In genomic region chr18:11849845-11850747, GRCh38 we compare ENCODE assay signal across 1 cellular context.
TF ChIP-seq lines count a peak whose summit lies in the region.

No MANE protein-coding gene starts in this region.

TF ChIP-seq in K562, 482 proteins besides CTCF, POLR2A, EP300 and RAD21 (continued from another document and continues in another):
- peak; percentile 87 for TF ChIP-seq PKNOX1 (IDR thresholded peaks at IDR 0.05)
- TF ChIP-seq, protein P1, sequence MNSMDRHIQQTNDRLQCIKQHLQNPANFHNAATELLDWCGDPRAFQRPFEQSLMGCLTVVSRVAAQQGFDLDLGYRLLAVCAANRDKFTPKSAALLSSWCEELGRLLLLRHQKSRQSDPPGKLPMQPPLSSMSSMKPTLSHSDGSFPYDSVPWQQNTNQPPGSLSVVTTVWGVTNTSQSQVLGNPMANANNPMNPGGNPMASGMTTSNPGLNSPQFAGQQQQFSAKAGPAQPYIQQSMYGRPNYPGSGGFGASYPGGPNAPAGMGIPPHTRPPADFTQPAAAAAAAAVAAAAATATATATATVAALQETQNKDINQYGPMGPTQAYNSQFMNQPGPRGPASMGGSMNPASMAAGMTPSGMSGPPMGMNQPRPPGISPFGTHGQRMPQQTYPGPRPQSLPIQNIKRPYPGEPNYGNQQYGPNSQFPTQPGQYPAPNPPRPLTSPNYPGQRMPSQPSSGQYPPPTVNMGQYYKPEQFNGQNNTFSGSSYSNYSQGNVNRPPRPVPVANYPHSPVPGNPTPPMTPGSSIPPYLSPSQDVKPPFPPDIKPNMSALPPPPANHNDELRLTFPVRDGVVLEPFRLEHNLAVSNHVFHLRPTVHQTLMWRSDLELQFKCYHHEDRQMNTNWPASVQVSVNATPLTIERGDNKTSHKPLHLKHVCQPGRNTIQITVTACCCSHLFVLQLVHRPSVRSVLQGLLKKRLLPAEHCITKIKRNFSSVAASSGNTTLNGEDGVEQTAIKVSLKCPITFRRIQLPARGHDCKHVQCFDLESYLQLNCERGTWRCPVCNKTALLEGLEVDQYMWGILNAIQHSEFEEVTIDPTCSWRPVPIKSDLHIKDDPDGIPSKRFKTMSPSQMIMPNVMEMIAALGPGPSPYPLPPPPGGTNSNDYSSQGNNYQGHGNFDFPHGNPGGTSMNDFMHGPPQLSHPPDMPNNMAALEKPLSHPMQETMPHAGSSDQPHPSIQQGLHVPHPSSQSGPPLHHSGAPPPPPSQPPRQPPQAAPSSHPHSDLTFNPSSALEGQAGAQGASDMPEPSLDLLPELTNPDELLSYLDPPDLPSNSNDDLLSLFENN (IDR thresholded peaks at IDR 0.05; ENCODE audit: low read depth in 2 of 2, low read length in 2 of 2): no peak
- TF ChIP-seq NCOR1 (IDR thresholded peaks at IDR 0.05): 0 out of 2 replicates have a peak, but pooled peaks have one; percentile 12
- no peak for TF ChIP-seq CHCHD3 (CRISPR knock-in tag; IDR thresholded peaks at IDR 0.05)
- no peak for TF ChIP-seq ARHGAP35 (IDR thresholded peaks at IDR 0.05; ENCODE audit: partially characterized antibody)
- TF ChIP-seq RB1 (IDR thresholded peaks at IDR 0.05; ENCODE audit: low read depth): no peak
- TF ChIP-seq UBTF (IDR thresholded peaks at IDR 0.05; ENCODE audit: borderline replicate concordance in 1 of 2, low read depth in 2 of 2, low read length in 2 of 2): no peak
- peak in 1 of 2 experiments; percentile 54; a peak in 1 of 4 replicates for TF ChIP-seq HDAC1 (IDR thresholded peaks at IDR 0.05)
- 0 out of 4 replicates have a peak, but pooled peaks of 1 of the 2 experiments have one; percentile 36 for TF ChIP-seq TBL1XR1 (IDR thresholded peaks at IDR 0.05; ENCODE audit: low read length in 2 of 2)
- TF ChIP-seq ZNF780A (CRISPR knock-in tag; IDR thresholded peaks at IDR 0.05): no peak
- no peak for TF ChIP-seq ATF1 (CRISPR knock-in tag; IDR thresholded peaks at IDR 0.05)
- peak; percentile 67 for TF ChIP-seq ATF1 (tag; IDR thresholded peaks at IDR 0.05)
- no peak for TF ChIP-seq GTF2A2 (tag; IDR thresholded peaks at IDR 0.05)
- TF ChIP-seq HINFP (tag; conservative IDR thresholded peaks at IDR 0.05; ENCODE audit: low read depth): no peak
- no peak for TF ChIP-seq PPARD (CRISPR knock-in tag; IDR thresholded peaks at IDR 0.05)
- no peak for TF ChIP-seq ZNF830 (CRISPR knock-in tag; IDR thresholded peaks at IDR 0.05)
- TF ChIP-seq ATF7 (IDR thresholded peaks at IDR 0.05): peak; percentile 65
- TF ChIP-seq ZNF408 (CRISPR knock-in tag; IDR thresholded peaks at IDR 0.05; ENCODE audit: low read depth): no peak
- peak; percentile 61; the same call in 1 of the 2 replicates for TF ChIP-seq FOXP1 (CRISPR knock-in tag; IDR thresholded peaks at IDR 0.05)
- no peak for TF ChIP-seq LCOR (CRISPR knock-in tag; IDR thresholded peaks at IDR 0.05)
- TF ChIP-seq L3MBTL2 (IDR thresholded peaks at IDR 0.05): peak; percentile 81
- TF ChIP-seq ZBTB1 (CRISPR knock-in tag; IDR thresholded peaks at IDR 0.05; ENCODE audit: borderline replicate concordance, low read depth): no peak
- TF ChIP-seq, protein P2, sequence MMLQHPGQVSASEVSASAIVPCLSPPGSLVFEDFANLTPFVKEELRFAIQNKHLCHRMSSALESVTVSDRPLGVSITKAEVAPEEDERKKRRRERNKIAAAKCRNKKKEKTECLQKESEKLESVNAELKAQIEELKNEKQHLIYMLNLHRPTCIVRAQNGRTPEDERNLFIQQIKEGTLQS (IDR thresholded peaks at IDR 0.05): peak; percentile 69; the same call in 1 of the 2 replicates
- TF ChIP-seq, protein P2 (CRISPR knock-in tag; conservative IDR thresholded peaks at IDR 0.05): no peak
- TF ChIP-seq HDAC6 (IDR thresholded peaks at IDR 0.05; ENCODE audit: low read depth, low read length): no peak
- TF ChIP-seq TFAP4 (CRISPR knock-in tag; IDR thresholded peaks at IDR 0.05; ENCODE audit: borderline replicate concordance): peak; percentile 57; the same call in 1 of the 2 replicates
- TF ChIP-seq, protein P3, sequence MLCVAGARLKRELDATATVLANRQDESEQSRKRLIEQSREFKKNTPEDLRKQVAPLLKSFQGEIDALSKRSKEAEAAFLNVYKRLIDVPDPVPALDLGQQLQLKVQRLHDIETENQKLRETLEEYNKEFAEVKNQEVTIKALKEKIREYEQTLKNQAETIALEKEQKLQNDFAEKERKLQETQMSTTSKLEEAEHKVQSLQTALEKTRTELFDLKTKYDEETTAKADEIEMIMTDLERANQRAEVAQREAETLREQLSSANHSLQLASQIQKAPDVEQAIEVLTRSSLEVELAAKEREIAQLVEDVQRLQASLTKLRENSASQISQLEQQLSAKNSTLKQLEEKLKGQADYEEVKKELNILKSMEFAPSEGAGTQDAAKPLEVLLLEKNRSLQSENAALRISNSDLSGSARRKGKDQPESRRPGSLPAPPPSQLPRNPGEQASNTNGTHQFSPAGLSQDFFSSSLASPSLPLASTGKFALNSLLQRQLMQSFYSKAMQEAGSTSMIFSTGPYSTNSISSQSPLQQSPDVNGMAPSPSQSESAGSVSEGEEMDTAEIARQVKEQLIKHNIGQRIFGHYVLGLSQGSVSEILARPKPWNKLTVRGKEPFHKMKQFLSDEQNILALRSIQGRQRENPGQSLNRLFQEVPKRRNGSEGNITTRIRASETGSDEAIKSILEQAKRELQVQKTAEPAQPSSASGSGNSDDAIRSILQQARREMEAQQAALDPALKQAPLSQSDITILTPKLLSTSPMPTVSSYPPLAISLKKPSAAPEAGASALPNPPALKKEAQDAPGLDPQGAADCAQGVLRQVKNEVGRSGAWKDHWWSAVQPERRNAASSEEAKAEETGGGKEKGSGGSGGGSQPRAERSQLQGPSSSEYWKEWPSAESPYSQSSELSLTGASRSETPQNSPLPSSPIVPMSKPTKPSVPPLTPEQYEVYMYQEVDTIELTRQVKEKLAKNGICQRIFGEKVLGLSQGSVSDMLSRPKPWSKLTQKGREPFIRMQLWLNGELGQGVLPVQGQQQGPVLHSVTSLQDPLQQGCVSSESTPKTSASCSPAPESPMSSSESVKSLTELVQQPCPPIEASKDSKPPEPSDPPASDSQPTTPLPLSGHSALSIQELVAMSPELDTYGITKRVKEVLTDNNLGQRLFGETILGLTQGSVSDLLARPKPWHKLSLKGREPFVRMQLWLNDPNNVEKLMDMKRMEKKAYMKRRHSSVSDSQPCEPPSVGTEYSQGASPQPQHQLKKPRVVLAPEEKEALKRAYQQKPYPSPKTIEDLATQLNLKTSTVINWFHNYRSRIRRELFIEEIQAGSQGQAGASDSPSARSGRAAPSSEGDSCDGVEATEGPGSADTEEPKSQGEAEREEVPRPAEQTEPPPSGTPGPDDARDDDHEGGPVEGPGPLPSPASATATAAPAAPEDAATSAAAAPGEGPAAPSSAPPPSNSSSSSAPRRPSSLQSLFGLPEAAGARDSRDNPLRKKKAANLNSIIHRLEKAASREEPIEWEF (CRISPR knock-in tag; IDR thresholded peaks at IDR 0.05): no peak
- no peak for TF ChIP-seq ZNF133 (CRISPR knock-in tag; IDR thresholded peaks at IDR 0.05)
- TF ChIP-seq, protein P4, sequence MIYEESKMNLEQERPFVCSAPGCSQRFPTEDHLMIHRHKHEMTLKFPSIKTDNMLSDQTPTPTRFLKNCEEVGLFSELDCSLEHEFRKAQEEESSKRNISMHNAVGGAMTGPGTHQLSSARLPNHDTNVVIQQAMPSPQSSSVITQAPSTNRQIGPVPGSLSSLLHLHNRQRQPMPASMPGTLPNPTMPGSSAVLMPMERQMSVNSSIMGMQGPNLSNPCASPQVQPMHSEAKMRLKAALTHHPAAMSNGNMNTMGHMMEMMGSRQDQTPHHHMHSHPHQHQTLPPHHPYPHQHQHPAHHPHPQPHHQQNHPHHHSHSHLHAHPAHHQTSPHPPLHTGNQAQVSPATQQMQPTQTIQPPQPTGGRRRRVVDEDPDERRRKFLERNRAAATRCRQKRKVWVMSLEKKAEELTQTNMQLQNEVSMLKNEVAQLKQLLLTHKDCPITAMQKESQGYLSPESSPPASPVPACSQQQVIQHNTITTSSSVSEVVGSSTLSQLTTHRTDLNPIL (CRISPR knock-in tag; IDR thresholded peaks at IDR 0.05): no peak
- TF ChIP-seq ZNF224 (CRISPR knock-in tag; IDR thresholded peaks at IDR 0.05): no peak
- peak; percentile 46 for TF ChIP-seq CXXC5 (CRISPR knock-in tag; IDR thresholded peaks at IDR 0.05)
- peak; percentile 39; the same call in 1 of the 2 replicates for TF ChIP-seq DPF2 (IDR thresholded peaks at IDR 0.05)
- TF ChIP-seq CHD4 (IDR thresholded peaks at IDR 0.05; ENCODE audit: insufficient read depth, insufficient replicate concordance, low read depth, low read length, poor library complexity, severe bottlenecking): no peak
- TF ChIP-seq CEBPG (CRISPR knock-in tag; IDR thresholded peaks at IDR 0.05): peak; percentile 78
- TF ChIP-seq CEBPG (tag; conservative IDR thresholded peaks at IDR 0.05 in 1 of 2, IDR thresholded peaks at IDR 0.05 in 1 of 2): peak in 1 of 2 experiments; percentile 35; a peak in 2 of 4 replicates
- peak; percentile 66 for TF ChIP-seq CEBPB (tag; IDR thresholded peaks at IDR 0.05)
- TF ChIP-seq HOXB6 (CRISPR knock-in tag; IDR thresholded peaks at IDR 0.05; ENCODE audit: borderline replicate concordance): no peak
- peak; percentile 72 for TF ChIP-seq ZNF592 (IDR thresholded peaks at IDR 0.05)
- TF ChIP-seq KDM1A (IDR thresholded peaks at IDR 0.05): 0 out of 4 replicates have a peak, but pooled peaks of 1 of the 2 experiments have one; percentile 41
- TF ChIP-seq TAF7 (tag; IDR thresholded peaks at IDR 0.05): no peak
